In the genomic region with DNA sequence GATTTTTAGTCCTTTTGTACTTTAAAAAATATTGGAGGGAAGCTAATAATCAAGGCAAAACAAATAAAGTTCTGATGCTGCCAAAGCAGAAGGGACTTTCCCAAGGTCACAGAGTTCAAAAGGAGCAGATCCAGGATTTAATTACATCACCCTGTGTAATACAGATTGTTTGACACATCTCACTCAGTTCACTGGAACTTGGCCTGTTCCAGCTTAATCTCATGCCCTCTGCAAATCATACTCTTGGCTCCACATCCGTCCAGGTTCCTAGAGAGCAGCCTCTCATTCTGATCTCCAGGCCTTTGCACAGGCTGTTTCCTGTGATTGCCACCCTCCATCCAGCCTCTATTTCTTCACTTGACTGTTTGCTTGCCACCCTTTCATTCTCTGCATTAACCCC, we compare ENCODE assay signal across 17 cellular contexts.
"Had no signal": no experiment of that assay in that cellular context is flagged by ENCODE, and none has a peak within 500 bp of the region (broad histone marks: within the 10 kb centered on the region; RNA-seq: fewer than 3 reads in every experiment).

No MANE protein-coding gene starts in this region.

- H3K27ac ChIP-seq: adrenal gland, gastrocnemius medialis, hepatocyte, psoas muscle, testis, upper lobe of right lung had no signal

- ATAC-seq: gastrocnemius medialis; natural killer cell treated with Interleukin-12 subunit alpha and Interleukin-12 subunit beta and Interleukin-15 and Interleukin-18, amount 100 ng/mL, for 72 hours; psoas muscle; stimulated activated naive CD8-positive, alpha-beta T cell treated with anti-CD3 and anti-CD28 coated beads, Interleukin-15, amount 100 ng/mL, for 72 hours; upper lobe of right lung; WTC11 had no signal

- H3K36me3 ChIP-seq: adrenal gland, gastrocnemius medialis, upper lobe of right lung had no signal

- DNase-seq: activated CD4-positive, alpha-beta T cell treated with anti-CD3 and anti-CD28 coated beads, Interleukin-2, amount 10 ng/mL, durations not matched to agents 24 days and 14 days; activated naive CD4-positive, alpha-beta T cell treated with anti-CD3 and anti-CD28 coated beads, Interleukin-2, amount 50 U/mL, for 16 hours; adrenal gland; cerebellar nuclear complex; gastrocnemius medialis; kidney glomerular epithelial cell; mesenchymal stem cell; psoas muscle; SK-N-SH; stimulated activated CD4-positive, alpha-beta T cell treated with anti-CD3 and anti-CD28 coated beads, Interleukin-15, amount 100 ng/mL, for 24 hours; stimulated activated CD4-positive, alpha-beta T cell treated with anti-CD3 and anti-CD28 coated beads, Interleukin-4, amount 100 ng/mL, for 4 hours; stimulated activated naive CD8-positive, alpha-beta T cell treated with anti-CD3 and anti-CD28 coated beads, Interleukin-15, amount 100 ng/mL, for 72 hours; testis; upper lobe of right lung had no signal

- H3K4me1 ChIP-seq: gastrocnemius medialis, psoas muscle, testis, upper lobe of right lung had no signal

- H3K9me3 ChIP-seq: adrenal gland, gastrocnemius medialis, psoas muscle, SK-N-SH, testis, upper lobe of right lung had no signal

- H3K4me3 ChIP-seq: adrenal gland, gastrocnemius medialis, hepatocyte, psoas muscle, testis, upper lobe of right lung had no signal

- H3K27me3 ChIP-seq: adrenal gland, gastrocnemius medialis, hepatocyte, testis, upper lobe of right lung had no signal
